ENCODE assay signal across 1 cellular context in the genomic region with DNA sequence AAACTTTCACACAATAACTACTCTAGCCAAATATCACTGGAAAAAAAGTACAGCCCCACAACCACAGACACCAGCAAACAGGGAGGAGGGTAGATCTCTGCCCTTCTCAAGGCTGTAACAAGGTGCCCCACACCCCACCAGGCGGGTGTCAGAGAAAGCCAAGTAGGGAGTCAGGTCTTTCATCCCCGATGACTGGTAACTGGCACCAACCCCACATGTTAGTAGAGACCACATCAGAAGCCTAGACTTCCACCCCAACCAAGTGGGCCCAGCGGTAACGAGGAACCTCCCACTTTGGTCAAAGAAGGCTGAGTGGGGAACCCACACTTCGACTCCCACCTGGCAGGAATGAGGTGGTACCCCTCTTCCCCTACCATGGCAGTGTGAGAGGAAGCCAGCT.
TF ChIP-seq lines count a peak whose summit lies in the region.

No MANE protein-coding gene starts in this region.

TF ChIP-seq in endothelial cell of umbilical vein, 7 proteins besides CTCF, POLR2A, EP300 and RAD21 (continued from another document):
- TF ChIP-seq, protein P1, sequence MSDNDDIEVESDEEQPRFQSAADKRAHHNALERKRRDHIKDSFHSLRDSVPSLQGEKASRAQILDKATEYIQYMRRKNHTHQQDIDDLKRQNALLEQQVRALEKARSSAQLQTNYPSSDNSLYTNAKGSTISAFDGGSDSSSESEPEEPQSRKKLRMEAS (IDR thresholded peaks at IDR 0.05; ENCODE audit: insufficient read depth, insufficient read length), result no peak
- no peak for TF ChIP-seq GATA2 (IDR thresholded peaks at IDR 0.05; ENCODE audit: insufficient read depth, insufficient read length, low read depth, low read length)
